13 cellular contexts compared by ENCODE assay signal in genomic region chr6:30518505-30518850, GRCh38. TPM values are rescaled to one million over a fixed set of nuclear protein-coding genes. Genes with fewer than 3 reads are reported as not detected.
DNase-seq lines count a peak whose midpoint lies in the region; ATAC-seq and TF ChIP-seq lines count a peak whose summit lies in the region.
"Had no signal": no experiment of that assay in that cellular context is flagged by ENCODE, and none has a peak within 500 bp of the region (broad histone marks: within the 10 kb centered on the region; RNA-seq: fewer than 3 reads in every experiment).

No MANE protein-coding gene starts in this region.

- ATAC-seq in CD8-positive, alpha-beta T cell: no peak
- ATAC-seq in naive thymus-derived CD4-positive, alpha-beta T cell: no peak
- ATAC-seq in HG03521 (IDR thresholded peaks at IDR 0.05; ENCODE audit: unreplicated experiment) (no peak), HG02885 (IDR thresholded peaks at IDR 0.05; ENCODE audit: poor library complexity, unreplicated experiment) (no peak)

- no peak overlapping the region for H3K27ac ChIP-seq in CD8-positive, alpha-beta T cell (ENCODE audit: low read depth, low read length)
- no peak overlapping the region for H3K27ac ChIP-seq in naive thymus-derived CD4-positive, alpha-beta T cell (ENCODE audit: low read depth, low read length)
- H3K27ac ChIP-seq: 22Rv1 had no signal

- peak overlapping the region; percentile 84 for H3K27ac Mint-ChIP-seq in CD8-positive, alpha-beta T cell
- peak overlapping the region; percentile 71 for H3K27ac Mint-ChIP-seq in activated CD4-positive, alpha-beta memory T cell treated with anti-CD3 and anti-CD28 coated beads for 36 hours
- peak overlapping the region; percentile 76 to 96 (median 89) for H3K27ac Mint-ChIP-seq in naive thymus-derived CD4-positive, alpha-beta T cell
- H3K27ac Mint-ChIP-seq: mesothelial cell of epicardium, progenitor cell of endocrine pancreas had no signal

- H3K4me3 Mint-ChIP-seq in CD8-positive, alpha-beta T cell: peak overlapping the region; percentile 60
- peak overlapping the region; percentile 32 for H3K4me3 Mint-ChIP-seq in activated CD4-positive, alpha-beta memory T cell treated with anti-CD3 and anti-CD28 coated beads for 36 hours
- peak overlapping the region; percentile 44 to 79 (median 70) for H3K4me3 Mint-ChIP-seq in naive thymus-derived CD4-positive, alpha-beta T cell
- H3K4me3 Mint-ChIP-seq: mesothelial cell of epicardium had no signal

- no peaks in the 10 kb centered on the region for H3K27me3 ChIP-seq in CD8-positive, alpha-beta T cell (ENCODE audit: insufficient read depth, low read length)
- no peaks in the 10 kb centered on the region for H3K27me3 ChIP-seq in naive thymus-derived CD4-positive, alpha-beta T cell (ENCODE audit: control insufficient read depth in 2 of 2, insufficient read depth in 2 of 2, low read length in 2 of 2)

- no peaks in the 10 kb centered on the region for H3K27me3 Mint-ChIP-seq in CD8-positive, alpha-beta T cell (ENCODE audit: low read depth)
- H3K27me3 Mint-ChIP-seq in activated CD4-positive, alpha-beta memory T cell treated with anti-CD3 and anti-CD28 coated beads for 36 hours: no peaks in the 10 kb centered on the region
- peaks cover 0 to 2% (median 0%) of the 10 kb centered on the region in 5 donors for H3K27me3 Mint-ChIP-seq in naive thymus-derived CD4-positive, alpha-beta T cell

- DNase-seq in DMS53 (lab: John Stamatoyannopoulos, UW): peak; percentile 24
- DNase-seq in DMS53 treated with DMSO at 0.1 percent for 48 hours (lab: John Stamatoyannopoulos, UW; ENCODE audit: unreplicated experiment): no peak
- peak in 2 of 7 experiments; percentile 60 to 71 for DNase-seq in CD8-positive, alpha-beta T cell
- peak; percentile 65 for DNase-seq in activated CD4-positive, alpha-beta memory T cell treated with anti-CD3 and anti-CD28 coated beads for 36 hours
- peak in 6 of 9 donors; percentile 52 to 75 (median 62) for DNase-seq in naive thymus-derived CD4-positive, alpha-beta T cell
- no peak for DNase-seq in GM10248 (ENCODE audit: extremely low spot score)
- DNase-seq: amniotic stem cell, MV-4-11 had no signal

- CTCF ChIA-PET in CD8-positive, alpha-beta T cell (lab: Charles Lee): interaction anchor here (0.8 to 4.4 kb wide), 10 partner anchors 14 to 212 kb away, joined by 3 to 34 read pairs (median 4); no protein-coding TSS in a partner anchor
- CTCF ChIA-PET in activated CD4-positive, alpha-beta memory T cell treated with anti-CD3 and anti-CD28 coated beads for 36 hours (lab: Charles Lee): interaction anchor here (1.1 to 3.9 kb wide), 6 partner anchors 10 to 25 kb away, joined by 4 to 15 read pairs (median 4); no protein-coding TSS in a partner anchor
- CTCF ChIA-PET in naive thymus-derived CD4-positive, alpha-beta T cell (lab: Charles Lee): interaction anchor here (0.7 to 3.5 kb wide), 9 partner anchors 9 to 62 kb away, joined by 3 to 18 read pairs (median 4); no protein-coding TSS in a partner anchor
- CTCF ChIA-PET in GM10248 (lab: Yijun Ruan, JAX): interaction anchor here (0.8 to 2.7 kb wide), 10 partner anchors 9 to 36 kb away, joined by 3 to 13 read pairs (median 4); no protein-coding TSS in a partner anchor

- POLR2A ChIA-PET in CD8-positive, alpha-beta T cell (lab: Charles Lee): interaction anchor here (1.1 to 14.9 kb wide), 4 partner anchors 9 to 25 kb away, joined by 5 to 359 read pairs (median 14); no protein-coding TSS in a partner anchor
- POLR2A ChIA-PET in activated CD4-positive, alpha-beta memory T cell treated with anti-CD3 and anti-CD28 coated beads for 36 hours (lab: Charles Lee): interaction anchor here (0.9 to 1.3 kb wide), 5 partner anchors 9 to 28 kb away, joined by 3 to 6 read pairs (median 5); no protein-coding TSS in a partner anchor
- POLR2A ChIA-PET in naive thymus-derived CD4-positive, alpha-beta T cell (lab: Charles Lee): interaction anchor here (0.6 to 21.1 kb wide), 17 partner anchors 7 to 163 kb away, joined by 3 to 652 read pairs (median 6); no protein-coding TSS in a partner anchor
- POLR2A ChIA-PET in GM10248 (lab: Yijun Ruan, JAX): interaction anchor here (1.0 kb wide), 1 partner anchor 25 kb away, joined by 4 read pairs; no protein-coding TSS in a partner anchor

- peaks cover 47% of the 10 kb centered on the region for H3K4me1 Mint-ChIP-seq in CD8-positive, alpha-beta T cell (ENCODE audit: low read depth)
- H3K4me1 Mint-ChIP-seq in activated CD4-positive, alpha-beta memory T cell treated with anti-CD3 and anti-CD28 coated beads for 36 hours (ENCODE audit: low read depth): peaks cover 69% of the 10 kb centered on the region
- H3K4me1 Mint-ChIP-seq in naive thymus-derived CD4-positive, alpha-beta T cell: peaks cover 33 to 84% (median 63%) of the 10 kb centered on the region in 7 donors

- no peaks in the 10 kb centered on the region for H3K9me3 ChIP-seq in CD8-positive, alpha-beta T cell (ENCODE audit: low read length)
- H3K9me3 ChIP-seq in naive thymus-derived CD4-positive, alpha-beta T cell (ENCODE audit: control insufficient read depth in 2 of 3, low read length in 3 of 3): peaks cover 0 to 10% (median 0%) of the 10 kb centered on the region in 3 experiments

- peaks cover 41% of the 10 kb centered on the region for H3K4me1 ChIP-seq in CD8-positive, alpha-beta T cell (ENCODE audit: insufficient read depth, low read length)
- peaks cover 13 to 44% of the 10 kb centered on the region in 2 donors for H3K4me1 ChIP-seq in naive thymus-derived CD4-positive, alpha-beta T cell (ENCODE audit: control insufficient read depth in 2 of 2, insufficient read depth in 2 of 2, low read length in 2 of 2)

- no peak overlapping the region for H3K4me3 ChIP-seq in CD8-positive, alpha-beta T cell (ENCODE audit: low read depth, low read length)
- no peak overlapping the region for H3K4me3 ChIP-seq in naive thymus-derived CD4-positive, alpha-beta T cell (ENCODE audit: low read length)

- no peaks in the 10 kb centered on the region for H3K36me3 ChIP-seq in CD8-positive, alpha-beta T cell (ENCODE audit: insufficient read depth, low read length)
- H3K36me3 ChIP-seq in naive thymus-derived CD4-positive, alpha-beta T cell (ENCODE audit: control insufficient read depth in 2 of 3, insufficient read depth in 3 of 3, low read length in 3 of 3): no peaks in the 10 kb centered on the region

- H3K36me3 Mint-ChIP-seq in CD8-positive, alpha-beta T cell: peaks cover 17% of the 10 kb centered on the region
- peaks cover 20% of the 10 kb centered on the region for H3K36me3 Mint-ChIP-seq in activated CD4-positive, alpha-beta memory T cell treated with anti-CD3 and anti-CD28 coated beads for 36 hours
- H3K36me3 Mint-ChIP-seq in naive thymus-derived CD4-positive, alpha-beta T cell: peaks cover 11 to 35% (median 27%) of the 10 kb centered on the region in 5 donors
- H3K36me3 Mint-ChIP-seq: mesothelial cell of epicardium had no signal

- H3K9me3 Mint-ChIP-seq in CD8-positive, alpha-beta T cell: peaks cover 16% of the 10 kb centered on the region
- peaks cover 21% of the 10 kb centered on the region for H3K9me3 Mint-ChIP-seq in activated CD4-positive, alpha-beta memory T cell treated with anti-CD3 and anti-CD28 coated beads for 36 hours
- peaks cover 6 to 53% (median 34%) of the 10 kb centered on the region in 11 donors for H3K9me3 Mint-ChIP-seq in naive thymus-derived CD4-positive, alpha-beta T cell
- H3K9me3 Mint-ChIP-seq: mesothelial cell of epicardium had no signal

- intact Hi-C loops in CD8-positive, alpha-beta T cell (cut with DNase I, micrococcal nuclease): loop anchor here in 1 of 2 experiments (2.0 kb wide), 1 partner anchor 14 kb away; no protein-coding TSS in a partner anchor
- intact Hi-C loops in activated CD4-positive, alpha-beta memory T cell treated with anti-CD3 and anti-CD28 coated beads for 36 hours (cut with micrococcal nuclease): no loop called here
- intact Hi-C loops in naive thymus-derived CD4-positive, alpha-beta T cell (cut with micrococcal nuclease): no loop called here

- TF ChIP-seq CTCF in CD8-positive, alpha-beta T cell (IDR thresholded peaks at IDR 0.05): no peak
- no peak for TF ChIP-seq CTCF in GM10248 (IDR thresholded peaks at IDR 0.05; ENCODE audit: control extremely low read depth, extremely low read depth, low read depth, missing control alignments)

RNA-seq across cellular contexts. Expression of gene HLA-E, which starts 29.2 kb away (rescaled TPM):
- 1,000 to 10,000 TPM; 1,266 to 1,281 TPM for total RNA-seq in CD8-positive, alpha-beta T cell
- 100 to 1,000 TPM; 481 to 485 TPM for total RNA-seq in activated CD4-positive, alpha-beta memory T cell treated with anti-CD3 and anti-CD28 coated beads for 36 hours
- total RNA-seq in naive thymus-derived CD4-positive, alpha-beta T cell: 1,000 to 10,000 TPM in 4 of 5 experiments, 100 to 1,000 TPM in 1; 614 to 1,412 (median 1,095) TPM
- 1,000 to 10,000 TPM; 3,020 to 3,096 TPM for polyA plus RNA-seq in naive thymus-derived CD4-positive, alpha-beta T cell

RNA-seq across cellular contexts. Expression of gene GNL1, which starts 37.8 kb away (rescaled TPM):
- 100 to 1,000 TPM; 148 to 159 TPM for total RNA-seq in CD8-positive, alpha-beta T cell
- 10 to 100 TPM; 94.0 to 95.8 TPM for total RNA-seq in activated CD4-positive, alpha-beta memory T cell treated with anti-CD3 and anti-CD28 coated beads for 36 hours
- total RNA-seq in naive thymus-derived CD4-positive, alpha-beta T cell: 100 to 1,000 TPM in 2 of 5 experiments, 10 to 100 TPM in 3; 56.0 to 190 (median 73.1) TPM
- 10 to 100 TPM; 27.7 to 29.6 TPM for polyA plus RNA-seq in naive thymus-derived CD4-positive, alpha-beta T cell

RNA-seq across cellular contexts. Expression of gene PRR3, which starts 38.6 kb away (rescaled TPM):
- 10 to 100 TPM; 11.3 to 13.3 TPM for total RNA-seq in CD8-positive, alpha-beta T cell
- total RNA-seq in activated CD4-positive, alpha-beta memory T cell treated with anti-CD3 and anti-CD28 coated beads for 36 hours: 10 to 100 TPM; 22.4 to 22.6 TPM
- total RNA-seq in naive thymus-derived CD4-positive, alpha-beta T cell: 10 to 100 TPM; 14.1 to 29.4 (median 23.3) TPM
- 10 to 100 TPM; 11.1 to 14.4 TPM for polyA plus RNA-seq in naive thymus-derived CD4-positive, alpha-beta T cell

RNA-seq across cellular contexts. Expression of gene ABCF1, which starts 52.8 kb away (rescaled TPM):
- 100 to 1,000 TPM; 121 to 130 TPM for total RNA-seq in CD8-positive, alpha-beta T cell
- 10 to 100 TPM; 87.0 to 87.1 TPM for total RNA-seq in activated CD4-positive, alpha-beta memory T cell treated with anti-CD3 and anti-CD28 coated beads for 36 hours
- total RNA-seq in naive thymus-derived CD4-positive, alpha-beta T cell: 100 to 1,000 TPM in 1 of 5 experiments, 10 to 100 TPM in 4; 65.1 to 116 (median 86.6) TPM
- polyA plus RNA-seq in naive thymus-derived CD4-positive, alpha-beta T cell: 10 to 100 TPM; 25.2 to 45.5 TPM

Comparison
In these comparisons a context has a peak if more than half of its experiments do, and no peak if none do; other contexts are left out.
1. DNase-seq: peak in DMS53 (single experiment), activated CD4-positive, alpha-beta memory T cell treated with anti-CD3 and anti-CD28 coated beads for 36 hours (single experiment) and naive thymus-derived CD4-positive, alpha-beta T cell (6 of 9); none in DMS53 treated with DMSO at 0.1 percent for 48 hours (single experiment) and GM10248 (single experiment).
2. Peak in every context shown above with its lines, with median percentiles within 50 percentile points of each other: H3K27ac Mint-ChIP-seq and H3K4me3 Mint-ChIP-seq.